21 cellular contexts compared by ENCODE assay signal in genomic region chr17:16314859-16315258, GRCh38.
"Had no signal": no experiment of that assay in that cellular context is flagged by ENCODE, and none has a peak within 500 bp of the region (broad histone marks: within the 10 kb centered on the region; RNA-seq: fewer than 3 reads in every experiment).

No MANE protein-coding gene starts in this region.

- ATAC-seq: esophagus mucosa; heart right ventricle; mucosa of descending colon; naive thymus-derived CD8-positive, alpha-beta T cell had no signal

- H3K27ac ChIP-seq: dorsolateral prefrontal cortex, heart right ventricle, ovary, right atrium auricular region, stomach, thoracic aorta, uterus had no signal

- H3K36me3 ChIP-seq: ovary, uterus had no signal

- H3K4me3 ChIP-seq: dorsolateral prefrontal cortex, heart right ventricle, mucosa of descending colon, ovary, right atrium auricular region, stomach, thoracic aorta, uterus had no signal

- H3K4me1 ChIP-seq: heart right ventricle, right atrium auricular region, uterus had no signal

- H3K9me3 ChIP-seq: heart right ventricle, mucosa of descending colon, ovary, right atrium auricular region, stomach, thoracic aorta, uterus had no signal

- H3K27me3 ChIP-seq: dorsolateral prefrontal cortex, heart right ventricle, ovary, right atrium auricular region, stomach, uterus had no signal

- DNase-seq: cortex of kidney; dorsolateral prefrontal cortex; effector CD8-positive, alpha-beta T cell; heart right ventricle; hypothalamus; kidney glomerular epithelial cell; mammary epithelial cell; mucosa of descending colon; naive thymus-derived CD8-positive, alpha-beta T cell; nucleus accumbens; small intestine; stimulated activated CD4-positive, alpha-beta T cell treated with anti-CD3 and anti-CD28 coated beads, Interleukin-12 subunit alpha, Interleukin-12 subunit beta, amount 100 ng/mL, for 4 hours; stimulated activated naive CD4-positive, alpha-beta T cell; stomach; substantia nigra; trophoblast cell; uterus had no signal
